13 cellular contexts compared by ENCODE assay signal in the genomic region with DNA sequence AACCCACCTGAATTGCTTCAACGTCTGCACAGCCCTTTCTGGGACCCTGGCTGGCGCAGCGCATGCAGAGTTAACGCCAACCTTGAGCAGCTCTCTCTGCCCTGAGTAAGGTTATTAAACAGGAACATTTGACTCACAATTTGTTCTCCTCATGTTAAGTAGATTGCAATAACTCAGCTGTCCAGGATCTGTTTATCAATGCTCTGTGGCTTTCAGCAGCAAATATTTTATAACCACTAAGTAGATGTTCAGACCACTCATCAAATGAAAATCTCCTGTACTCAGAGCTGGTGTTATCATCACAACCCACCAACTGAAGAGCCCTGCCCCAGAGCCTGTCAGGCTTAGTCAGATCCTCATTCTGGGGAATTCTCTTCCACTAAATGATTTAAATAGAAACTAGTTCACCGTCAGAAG.
A peak's percentile ranks its signal among the peaks of the same experiment; 100 is the strongest.
DNase-seq lines count a peak whose midpoint lies in the region; ATAC-seq, FAIRE-seq and TF ChIP-seq lines count a peak whose summit lies in the region.
"Had no signal": no experiment of that assay in that cellular context is flagged by ENCODE, and none has a peak within 500 bp of the region (broad histone marks: within the 10 kb centered on the region; RNA-seq: fewer than 3 reads in every experiment).

No MANE protein-coding gene starts in this region.

- H3K27me3 ChIP-seq in astrocyte (ENCODE audit: insufficient read depth, low read length) (peaks cover 11% of the 10 kb centered on the region), suprapubic skin (no peaks in the 10 kb centered on the region), spleen (replicated peaks in 1 of 7) (no peaks in the 10 kb centered on the region)

- peak overlapping the region; percentile 5 for H3K4me3 Mint-ChIP-seq in astrocyte (ENCODE audit: unreplicated experiment)
- H3K4me3 Mint-ChIP-seq in nephron progenitor cell, result no peak overlapping the region

- peak overlapping the region; percentile 61 for H3K4me2 ChIP-seq in astrocyte (ENCODE audit: low read length)

- H3K9me3 ChIP-seq in astrocyte (ENCODE audit: insufficient read depth, low read depth, low read length), result no peaks in the 10 kb centered on the region
- H3K9me3 ChIP-seq in suprapubic skin, result no peaks in the 10 kb centered on the region
- H3K9me3 ChIP-seq in spleen, result no peaks in the 10 kb centered on the region

- H3K36me3 Mint-ChIP-seq in astrocyte (ENCODE audit: low read depth, unreplicated experiment), result no peaks in the 10 kb centered on the region
- peaks cover under 1% of the 10 kb centered on the region for H3K36me3 Mint-ChIP-seq in nephron progenitor cell (ENCODE audit: low read depth)

- H3K9ac ChIP-seq in astrocyte (ENCODE audit: low read length), result no peak overlapping the region

- ATAC-seq in HG03039 (IDR thresholded peaks at IDR 0.05; ENCODE audit: unreplicated experiment), result peak; percentile 54

- 72% methylated on average over 5 of the region's 5 CpGs for WGBS in suprapubic skin
- WGBS in spleen, 5 donors, result 86 to 91% (median 86%) methylated on average over 5 of the region's 5 CpGs

- H3K4me1 Mint-ChIP-seq in astrocyte (ENCODE audit: low read depth, unreplicated experiment) (peaks cover 29% of the 10 kb centered on the region), nephron progenitor cell (peaks cover 9% of the 10 kb centered on the region)

- FAIRE-seq in astrocyte (lab: Jason Lieb, UNC), result peak; percentile 41
- FAIRE-seq: colon had no signal

- no peak overlapping the region for H3K4me3 ChIP-seq in astrocyte (ENCODE audit: insufficient read depth, low read depth, low read length)
- H3K4me3 ChIP-seq in suprapubic skin, result no peak overlapping the region
- H3K4me3 ChIP-seq in spleen, result no peak overlapping the region
- H3K4me3 ChIP-seq: skin epidermis had no signal

- H3K36me3 ChIP-seq in astrocyte (ENCODE audit: insufficient read depth, low read length), result no peaks in the 10 kb centered on the region
- no peaks in the 10 kb centered on the region for H3K36me3 ChIP-seq in suprapubic skin
- H3K36me3 ChIP-seq in spleen, result no peaks in the 10 kb centered on the region

- H3K4me1 ChIP-seq in astrocyte (ENCODE audit: insufficient read depth, low read length) (peaks cover 17% of the 10 kb centered on the region), suprapubic skin (peaks cover 15% of the 10 kb centered on the region), spleen (no peaks in the 10 kb centered on the region)

- no peaks in the 10 kb centered on the region for H3K79me2 ChIP-seq in astrocyte (ENCODE audit: insufficient read depth, low read length)

- DNase-seq in AG08396 (ENCODE audit: low spot score), result peak; percentile 78
- peak; percentile 99 for DNase-seq in astrocyte (ENCODE audit: low read depth)
- peak; percentile 7 for DNase-seq in left kidney (ENCODE audit: low read depth, low spot score)
- no peak for DNase-seq in nephron progenitor cell
- no peak for DNase-seq in stimulated activated naive CD4-positive, alpha-beta T cell treated with Interleukin-2 at 50 U/mL for 16 hours (lab: John Stamatoyannopoulos, UW)
- no peak for DNase-seq in suprapubic skin (ENCODE audit: low spot score in 2 of 2)
- no peak for DNase-seq in spleen
- DNase-seq: activated CD8-positive, alpha-beta memory T cell treated with anti-CD3 and anti-CD28 coated beads for 24 hours; Caco-2 had no signal

- no peaks in the 10 kb centered on the region for H4K20me1 ChIP-seq in astrocyte (ENCODE audit: insufficient read depth, low read length)

- TF ChIP-seq POLR2A in suprapubic skin (IDR thresholded peaks at IDR 0.05) (no peak), spleen (IDR thresholded peaks at IDR 0.05) (no peak)

- H2AFZ ChIP-seq in astrocyte (ENCODE audit: low read depth, low read length), result no peak overlapping the region

- TF ChIP-seq EP300 in suprapubic skin (IDR thresholded peaks at IDR 0.05), result no peak

- TF ChIP-seq CTCF in astrocyte (IDR thresholded peaks at IDR 0.05; ENCODE audit: insufficient read depth, low read depth, low read length), result no peak
- no peak for TF ChIP-seq CTCF in nephron progenitor cell (IDR thresholded peaks at IDR 0.05)
- no peak for TF ChIP-seq CTCF in suprapubic skin (IDR thresholded peaks at IDR 0.05)
- no peak for TF ChIP-seq CTCF in spleen (IDR thresholded peaks at IDR 0.05 in 8 of 11, conservative IDR thresholded peaks at IDR 0.05 in 3 of 11)

- H3K27ac ChIP-seq in astrocyte (ENCODE audit: low read depth, low read length), result no peak overlapping the region
- no peak overlapping the region for H3K27ac ChIP-seq in suprapubic skin
- no peak overlapping the region for H3K27ac ChIP-seq in spleen
- H3K27ac ChIP-seq: RWPE1, skin epidermis had no signal

- no peak overlapping the region for H3K27ac Mint-ChIP-seq in astrocyte (ENCODE audit: unreplicated experiment)
- no peak overlapping the region for H3K27ac Mint-ChIP-seq in nephron progenitor cell

- intact Hi-C loops in spleen (cut with DNase I; ENCODE audit: low total_unique reads), result no loop called here

- H3K27me3 Mint-ChIP-seq in astrocyte (ENCODE audit: low read depth, unreplicated experiment) (no peaks in the 10 kb centered on the region), nephron progenitor cell (ENCODE audit: low read depth, poor library complexity) (no peaks in the 10 kb centered on the region)

- H3K9me3 Mint-ChIP-seq in astrocyte (ENCODE audit: unreplicated experiment) (no peaks in the 10 kb centered on the region), nephron progenitor cell (no peaks in the 10 kb centered on the region)

Comparison
In these comparisons a context has a peak if more than half of its experiments do, and no peak if none do; other contexts are left out.
1. DNase-seq: peak in AG08396 (single experiment), astrocyte (single experiment) and left kidney (single experiment); none in nephron progenitor cell (single experiment), stimulated activated naive CD4-positive, alpha-beta T cell treated with Interleukin-2 at 50 U/mL for 16 hours (single experiment), suprapubic skin (0 of 2) and spleen (single experiment).